In the genomic region with DNA sequence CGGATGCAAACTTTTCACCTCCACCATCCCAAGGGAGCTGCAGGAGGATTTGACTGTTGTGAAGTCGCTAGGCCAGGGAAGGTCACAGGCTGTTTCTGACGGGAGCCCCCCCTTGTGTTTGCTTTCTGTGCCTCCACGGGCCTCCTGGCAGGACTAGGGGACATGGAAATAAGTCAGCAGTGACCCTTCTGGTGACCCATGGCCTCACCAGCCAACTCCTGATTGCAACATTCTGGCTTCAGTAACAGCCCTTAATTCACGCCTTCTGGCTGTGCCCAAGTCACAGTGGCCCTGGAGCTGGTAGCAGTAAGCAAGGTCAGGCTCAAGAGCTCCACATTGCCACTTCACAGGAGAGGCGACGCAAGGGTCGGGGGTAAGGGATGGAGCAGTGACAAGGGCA, we compare ENCODE assay signal across 1 cellular context.
TF ChIP-seq lines count a peak whose summit lies in the region.

No MANE protein-coding gene starts in this region.

TF ChIP-seq in GM23338, 12 proteins besides CTCF, POLR2A, EP300 and RAD21 (continued from another document):
- TF ChIP-seq, protein P1, sequence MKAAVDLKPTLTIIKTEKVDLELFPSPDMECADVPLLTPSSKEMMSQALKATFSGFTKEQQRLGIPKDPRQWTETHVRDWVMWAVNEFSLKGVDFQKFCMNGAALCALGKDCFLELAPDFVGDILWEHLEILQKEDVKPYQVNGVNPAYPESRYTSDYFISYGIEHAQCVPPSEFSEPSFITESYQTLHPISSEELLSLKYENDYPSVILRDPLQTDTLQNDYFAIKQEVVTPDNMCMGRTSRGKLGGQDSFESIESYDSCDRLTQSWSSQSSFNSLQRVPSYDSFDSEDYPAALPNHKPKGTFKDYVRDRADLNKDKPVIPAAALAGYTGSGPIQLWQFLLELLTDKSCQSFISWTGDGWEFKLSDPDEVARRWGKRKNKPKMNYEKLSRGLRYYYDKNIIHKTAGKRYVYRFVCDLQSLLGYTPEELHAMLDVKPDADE (IDR thresholded peaks at IDR 0.05) = no peak
- TF ChIP-seq NANOG (IDR thresholded peaks at IDR 0.05; ENCODE audit: borderline replicate concordance) = no peak
- no peak for TF ChIP-seq ZNF331 (CRISPR knock-in tag; IDR thresholded peaks at IDR 0.05; ENCODE audit: low read depth)
- no peak for TF ChIP-seq STAT1 (IDR thresholded peaks at IDR 0.05; ENCODE audit: unreplicated experiment)
- TF ChIP-seq CREB1 (CRISPR knock-in tag; IDR thresholded peaks at IDR 0.05; ENCODE audit: low read depth) = no peak
- TF ChIP-seq, protein P2, sequence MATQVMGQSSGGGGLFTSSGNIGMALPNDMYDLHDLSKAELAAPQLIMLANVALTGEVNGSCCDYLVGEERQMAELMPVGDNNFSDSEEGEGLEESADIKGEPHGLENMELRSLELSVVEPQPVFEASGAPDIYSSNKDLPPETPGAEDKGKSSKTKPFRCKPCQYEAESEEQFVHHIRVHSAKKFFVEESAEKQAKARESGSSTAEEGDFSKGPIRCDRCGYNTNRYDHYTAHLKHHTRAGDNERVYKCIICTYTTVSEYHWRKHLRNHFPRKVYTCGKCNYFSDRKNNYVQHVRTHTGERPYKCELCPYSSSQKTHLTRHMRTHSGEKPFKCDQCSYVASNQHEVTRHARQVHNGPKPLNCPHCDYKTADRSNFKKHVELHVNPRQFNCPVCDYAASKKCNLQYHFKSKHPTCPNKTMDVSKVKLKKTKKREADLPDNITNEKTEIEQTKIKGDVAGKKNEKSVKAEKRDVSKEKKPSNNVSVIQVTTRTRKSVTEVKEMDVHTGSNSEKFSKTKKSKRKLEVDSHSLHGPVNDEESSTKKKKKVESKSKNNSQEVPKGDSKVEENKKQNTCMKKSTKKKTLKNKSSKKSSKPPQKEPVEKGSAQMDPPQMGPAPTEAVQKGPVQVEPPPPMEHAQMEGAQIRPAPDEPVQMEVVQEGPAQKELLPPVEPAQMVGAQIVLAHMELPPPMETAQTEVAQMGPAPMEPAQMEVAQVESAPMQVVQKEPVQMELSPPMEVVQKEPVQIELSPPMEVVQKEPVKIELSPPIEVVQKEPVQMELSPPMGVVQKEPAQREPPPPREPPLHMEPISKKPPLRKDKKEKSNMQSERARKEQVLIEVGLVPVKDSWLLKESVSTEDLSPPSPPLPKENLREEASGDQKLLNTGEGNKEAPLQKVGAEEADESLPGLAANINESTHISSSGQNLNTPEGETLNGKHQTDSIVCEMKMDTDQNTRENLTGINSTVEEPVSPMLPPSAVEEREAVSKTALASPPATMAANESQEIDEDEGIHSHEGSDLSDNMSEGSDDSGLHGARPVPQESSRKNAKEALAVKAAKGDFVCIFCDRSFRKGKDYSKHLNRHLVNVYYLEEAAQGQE (IDR thresholded peaks at IDR 0.05; ENCODE audit: unreplicated experiment) = no peak
- no peak for TF ChIP-seq ZNF114 (CRISPR knock-in tag; IDR thresholded peaks at IDR 0.05)
TF ChIP-seq in GM23338: peak in this region for 0.
